In the genomic region with DNA sequence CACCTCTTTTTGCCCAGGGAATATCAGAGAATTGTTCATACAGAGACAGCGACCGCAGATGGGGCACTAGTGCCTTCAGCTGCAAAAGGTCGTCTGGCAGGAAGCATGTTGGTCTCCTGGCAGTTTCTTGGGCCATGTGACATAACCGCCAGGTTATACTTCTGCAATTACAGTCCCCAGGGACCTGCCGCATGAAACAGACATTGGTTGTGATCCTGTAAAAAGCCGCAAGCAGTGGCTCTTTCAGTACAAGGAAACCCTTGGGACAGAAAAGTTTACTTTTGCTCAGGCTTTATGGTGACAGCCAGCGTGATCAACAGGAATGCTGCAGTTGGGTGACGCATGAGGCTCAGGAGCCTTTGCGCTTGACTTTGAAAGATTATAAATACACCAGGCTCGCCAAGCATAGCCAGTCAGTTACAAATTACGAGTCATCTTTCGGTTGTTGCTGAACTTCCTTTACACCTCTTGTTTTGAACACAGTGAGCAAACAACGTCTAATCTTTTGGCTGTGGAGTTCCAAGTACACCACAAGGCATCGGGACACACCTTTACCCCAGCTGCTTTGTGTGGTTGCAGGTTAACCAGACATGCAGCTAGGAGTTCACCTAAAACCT, we compare ENCODE assay signal across 10 cellular contexts. TPM values are rescaled to one million over a fixed set of nuclear protein-coding genes. Genes with fewer than 3 reads are reported as not detected.
A peak's percentile ranks its signal among the peaks of the same experiment; 100 is the strongest.
DNase-seq lines count a peak whose midpoint lies in the region; ATAC-seq and TF ChIP-seq lines count a peak whose summit lies in the region.
"Had no signal": no experiment of that assay in that cellular context is flagged by ENCODE, and none has a peak within 500 bp of the region (broad histone marks: within the 10 kb centered on the region; RNA-seq: fewer than 3 reads in every experiment).

No MANE protein-coding gene starts in this region.

- no peaks in the 10 kb centered on the region for H3K9me3 ChIP-seq in esophagus squamous epithelium
- H3K9me3 ChIP-seq: tibial artery had no signal

- H3K4me1 Mint-ChIP-seq in activated CD4-positive, alpha-beta T cell treated with anti-CD3 and anti-CD28 coated beads, Interleukin-2, amount 10 ng/mL, durations not matched to agents 7 days and 5 days: peaks cover 82% of the 10 kb centered on the region
- peaks cover 77% of the 10 kb centered on the region for H3K4me1 Mint-ChIP-seq in stimulated activated memory B cell treated with anti-CD40 and anti-IgM and Interleukin-4, amounts not matched to agents 10 μg/mL and 1 μg/mL and 100 μg/mL, for 72 hours

- H3K4me1 ChIP-seq in esophagus squamous epithelium: peaks cover 11 to 38% (median 14%) of the 10 kb centered on the region in 3 donors

- H3K27ac Mint-ChIP-seq in activated CD4-positive, alpha-beta T cell treated with anti-CD3 and anti-CD28 coated beads, Interleukin-2, amount 10 ng/mL, durations not matched to agents 7 days and 5 days: peak overlapping the region; percentile 93
- H3K27ac Mint-ChIP-seq in stimulated activated memory B cell treated with anti-CD40 and anti-IgM and Interleukin-4, amounts not matched to agents 10 μg/mL and 1 μg/mL and 100 μg/mL, for 72 hours: peak overlapping the region; percentile 83
- H3K27ac Mint-ChIP-seq: dendritic cell treated with granulocyte-macrophage colony-stimulating factor and Interleukin-4, amounts not matched to agents 40 ng/mL and 50 ng/mL, for 4 days had no signal

- ATAC-seq in GM18511 (IDR thresholded peaks at IDR 0.05; ENCODE audit: unreplicated experiment): peak; percentile 69
- peak; percentile 66 for ATAC-seq in HG02623 (IDR thresholded peaks at IDR 0.05; ENCODE audit: unreplicated experiment)
- ATAC-seq in stimulated activated memory B cell treated with anti-CD40 and anti-IgM and Interleukin-4, amounts not matched to agents 10 μg/mL and 1 μg/mL and 100 μg/mL, for 72 hours: peak; percentile 91

- peak; percentile 77 for TF ChIP-seq POLR2A in NB4 (IDR thresholded peaks at IDR 0.05; ENCODE audit: extremely low read depth, insufficient read length)
- no peak for TF ChIP-seq POLR2A in esophagus squamous epithelium (IDR thresholded peaks at IDR 0.05)

- no peaks in the 10 kb centered on the region for H3K36me3 ChIP-seq in esophagus squamous epithelium
- H3K36me3 ChIP-seq: tibial artery had no signal

- peak overlapping the region; percentile 80 for H3K4me3 Mint-ChIP-seq in activated CD4-positive, alpha-beta T cell treated with anti-CD3 and anti-CD28 coated beads, Interleukin-2, amount 10 ng/mL, durations not matched to agents 7 days and 5 days
- peak overlapping the region; percentile 69 for H3K4me3 Mint-ChIP-seq in stimulated activated memory B cell treated with anti-CD40 and anti-IgM and Interleukin-4, amounts not matched to agents 10 μg/mL and 1 μg/mL and 100 μg/mL, for 72 hours
- H3K4me3 Mint-ChIP-seq: dendritic cell treated with granulocyte-macrophage colony-stimulating factor and Interleukin-4, amounts not matched to agents 40 ng/mL and 50 ng/mL, for 4 days had no signal

- intact Hi-C loops in esophagus squamous epithelium (cut with DNase I): no loop called here

- H3K9me3 Mint-ChIP-seq in activated CD4-positive, alpha-beta T cell treated with anti-CD3 and anti-CD28 coated beads, Interleukin-2, amount 10 ng/mL, durations not matched to agents 7 days and 5 days: peaks cover 3% of the 10 kb centered on the region
- no peaks in the 10 kb centered on the region for H3K9me3 Mint-ChIP-seq in stimulated activated memory B cell treated with anti-CD40 and anti-IgM and Interleukin-4, amounts not matched to agents 10 μg/mL and 1 μg/mL and 100 μg/mL, for 72 hours
- H3K9me3 Mint-ChIP-seq: dendritic cell treated with granulocyte-macrophage colony-stimulating factor and Interleukin-4, amounts not matched to agents 40 ng/mL and 50 ng/mL, for 4 days had no signal

- H3K36me3 Mint-ChIP-seq in activated CD4-positive, alpha-beta T cell treated with anti-CD3 and anti-CD28 coated beads, Interleukin-2, amount 10 ng/mL, durations not matched to agents 7 days and 5 days (ENCODE audit: low read depth): peaks cover 53% of the 10 kb centered on the region
- H3K36me3 Mint-ChIP-seq in stimulated activated memory B cell treated with anti-CD40 and anti-IgM and Interleukin-4, amounts not matched to agents 10 μg/mL and 1 μg/mL and 100 μg/mL, for 72 hours: peaks cover 49% of the 10 kb centered on the region

- 18 to 21% methylated on average over 14 of the region's 14 CpGs for WGBS in esophagus squamous epithelium, 2 donors

- DNase-seq in NB4 (ENCODE audit: low read depth): peak; percentile 100
- DNase-seq in activated CD4-positive, alpha-beta T cell treated with anti-CD3 and anti-CD28 coated beads, Interleukin-2, amount 10 ng/mL, durations not matched to agents 7 days and 5 days: peak; percentile 84
- DNase-seq in esophagus squamous epithelium (lab: John Stamatoyannopoulos, UW): peak; percentile 29
- DNase-seq in dedifferentiated amniotic fluid mesenchymal stem cell (ENCODE audit: extremely low spot score): no peak
- no peak for DNase-seq in coronary artery (ENCODE audit: low spot score)

- no peaks in the 10 kb centered on the region for H3K27me3 ChIP-seq in esophagus squamous epithelium
- H3K27me3 ChIP-seq: tibial artery had no signal

- POLR2A ChIA-PET in activated CD4-positive, alpha-beta T cell treated with anti-CD3 and anti-CD28 coated beads, Interleukin-2, amount 10 ng/mL, durations not matched to agents 7 days and 5 days (lab: Charles Lee): interaction anchor here (1.1 kb wide), 1 partner anchor 17 kb away, joined by 4 read pairs; no protein-coding TSS in a partner anchor

- H3K27ac ChIP-seq in esophagus squamous epithelium (peak overlapping the region; percentile 71 to 86 (median 77)), coronary artery (no peak overlapping the region)
- H3K27ac ChIP-seq: tibial artery had no signal

- H3K27me3 Mint-ChIP-seq in activated CD4-positive, alpha-beta T cell treated with anti-CD3 and anti-CD28 coated beads, Interleukin-2, amount 10 ng/mL, durations not matched to agents 7 days and 5 days: no peaks in the 10 kb centered on the region
- no peaks in the 10 kb centered on the region for H3K27me3 Mint-ChIP-seq in stimulated activated memory B cell treated with anti-CD40 and anti-IgM and Interleukin-4, amounts not matched to agents 10 μg/mL and 1 μg/mL and 100 μg/mL, for 72 hours
- H3K27me3 Mint-ChIP-seq: dendritic cell treated with granulocyte-macrophage colony-stimulating factor and Interleukin-4, amounts not matched to agents 40 ng/mL and 50 ng/mL, for 4 days had no signal

- H3K4me3 ChIP-seq in NB4 (ENCODE audit: low read depth, low read length) (peak overlapping the region; percentile 60), esophagus squamous epithelium (peak overlapping the region in 1 of 4 donors; percentile 29), coronary artery (no peak overlapping the region)
- H3K4me3 ChIP-seq: tibial artery had no signal

- CTCF ChIA-PET in activated CD4-positive, alpha-beta T cell treated with anti-CD3 and anti-CD28 coated beads, Interleukin-2, amount 10 ng/mL, durations not matched to agents 7 days and 5 days (lab: Charles Lee): interaction anchor here (0.9 to 3.4 kb wide), 6 partner anchors 9 to 90 kb away, joined by 3 to 13 read pairs (median 4); no protein-coding TSS in a partner anchor

- no peak for TF ChIP-seq CTCF in NB4 (IDR thresholded peaks at IDR 0.05; ENCODE audit: low read depth, low read length)
- peak in 2 of 6 experiments; percentile 4 to 18 for TF ChIP-seq CTCF in esophagus squamous epithelium (IDR thresholded peaks at IDR 0.05)
- TF ChIP-seq CTCF in coronary artery (IDR thresholded peaks at IDR 0.05): no peak

RNA-seq across cellular contexts. Expression of a gene that starts 50.5 kb away (rescaled TPM):
- total RNA-seq in activated CD4-positive, alpha-beta T cell treated with anti-CD3 and anti-CD28 coated beads, Interleukin-2, amount 10 ng/mL, durations not matched to agents 7 days and 5 days: under 1 TPM in 1 of 2 experiments, not detected in 1; 0.17 TPM
- total RNA-seq in esophagus squamous epithelium: under 1 TPM in 1 of 4 donors, not detected in 3; 0.19 TPM

Comparison
In these comparisons a context has a peak if more than half of its experiments do, and no peak if none do; other contexts are left out.
1. DNase-seq: peak in NB4 (single experiment), activated CD4-positive, alpha-beta T cell treated with anti-CD3 and anti-CD28 coated beads, Interleukin-2, amount 10 ng/mL, durations not matched to agents 7 days and 5 days (single experiment) and esophagus squamous epithelium (single experiment); none in dedifferentiated amniotic fluid mesenchymal stem cell (single experiment) and coronary artery (single experiment).
2. H3K27ac ChIP-seq: peak in esophagus squamous epithelium (4 of 4); none in coronary artery (0 of 2).
3. Peak in every context shown above with its lines, with median percentiles within 50 percentile points of each other: ATAC-seq.